ENCODE assay signal across 20 cellular contexts in the genomic region with DNA sequence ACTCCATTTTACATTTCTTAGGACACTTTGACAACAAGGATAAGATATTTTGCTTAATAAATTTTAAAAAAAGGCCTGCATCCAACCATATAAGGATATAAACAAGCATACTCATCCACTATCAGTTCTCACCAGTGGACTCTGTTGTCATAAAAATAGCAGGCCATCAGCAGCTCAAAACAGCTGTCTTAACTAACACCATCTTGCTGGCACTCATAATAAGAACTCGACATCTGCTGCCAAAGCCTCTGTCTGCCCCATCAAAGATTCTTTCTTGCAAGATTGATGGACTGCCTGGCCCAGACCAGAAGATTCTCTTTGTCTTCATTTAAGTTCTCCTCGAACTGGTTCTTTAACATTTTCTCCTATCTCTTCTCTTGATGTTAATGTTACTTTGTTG.
"Had no signal": no experiment of that assay in that cellular context is flagged by ENCODE, and none has a peak within 500 bp of the region (broad histone marks: within the 10 kb centered on the region; RNA-seq: fewer than 3 reads in every experiment).

No MANE protein-coding gene starts in this region.

- H3K27ac ChIP-seq: gastrocnemius medialis, parathyroid adenoma, sigmoid colon, skin epidermis, spleen, thoracic aorta, tibial nerve, upper lobe of left lung had no signal

- H3K27me3 ChIP-seq: gastrocnemius medialis, sigmoid colon, tibial nerve had no signal

- H3K4me3 ChIP-seq: gastrocnemius medialis, lung, sigmoid colon, skin epidermis, spleen, thoracic aorta, tibial nerve, upper lobe of left lung had no signal

- DNase-seq: cerebellar nuclear complex; cortex of kidney; effector memory CD8-positive, alpha-beta T cell; erythroblast; foreskin fibroblast; gastrocnemius medialis; head of caudate nucleus; naive thymus-derived CD4-positive, alpha-beta T cell; right cardiac atrium; sigmoid colon; spleen; stimulated activated CD4-positive, alpha-beta T cell treated with anti-CD3 and anti-CD28 coated beads, Interleukin-4, amount 100 ng/mL, for 4 hours; stimulated activated naive CD8-positive, alpha-beta T cell treated with anti-CD3 and anti-CD28 coated beads, Interleukin-15, Interleukin-2, amounts not matched to agents 100 U/mL and 50 U/mL, for 24 hours; upper lobe of left lung had no signal

- H3K36me3 ChIP-seq: gastrocnemius medialis, sigmoid colon, spleen, thoracic aorta, tibial nerve, upper lobe of left lung had no signal

- H2AFZ ChIP-seq: parathyroid adenoma had no signal

- H3K9me3 ChIP-seq: gastrocnemius medialis had no signal

- H3K79me2 ChIP-seq: parathyroid adenoma had no signal

- ATAC-seq: effector memory CD8-positive, alpha-beta T cell; gastrocnemius medialis; naive thymus-derived CD4-positive, alpha-beta T cell; right cardiac atrium; stimulated activated memory B cell treated with anti-CD40 and anti-IgM and Interleukin-4, amounts not matched to agents 10 μg/mL and 1 μg/mL and 100 μg/mL, for 72 hours; stimulated activated naive CD8-positive, alpha-beta T cell treated with anti-CD3 and anti-CD28 coated beads, Interleukin-15, Interleukin-2, amounts not matched to agents 100 U/mL and 50 U/mL, for 24 hours had no signal

- H3K9ac ChIP-seq: parathyroid adenoma had no signal
